ENCODE assay signal across 17 cellular contexts in genomic region chr15:25796395-25796794, GRCh38.
"Had no signal": no experiment of that assay in that cellular context is flagged by ENCODE, and none has a peak within 500 bp of the region (broad histone marks: within the 10 kb centered on the region; RNA-seq: fewer than 3 reads in every experiment).

No MANE protein-coding gene starts in this region.

- H3K27ac Mint-ChIP-seq: activated naive CD8-positive, alpha-beta T cell treated with anti-CD3 and anti-CD28 coated beads for 36 hours; T-helper 2 cell treated with Interferon-gamma antibody and Interleukin-4, amounts not matched to agents 5 μg/mL and 100 μg/mL, for 36 hours had no signal

- H3K4me3 Mint-ChIP-seq: activated naive CD8-positive, alpha-beta T cell treated with anti-CD3 and anti-CD28 coated beads for 36 hours; activated T-cell treated with anti-CD3 and anti-CD28 coated beads, Interleukin-2, amount 50 U/mL, for 4 hours; brain; T-helper 2 cell treated with Interferon-gamma antibody and Interleukin-4, amounts not matched to agents 5 μg/mL and 100 μg/mL, for 36 hours had no signal

- H3K36me3 Mint-ChIP-seq: brain had no signal

- ATAC-seq: activated T-cell treated with anti-CD3 and anti-CD28 coated beads, Interleukin-2, amount 50 U/mL, for 4 hours had no signal

- H3K36me3 ChIP-seq: neutrophil, upper lobe of left lung had no signal

- H3K27ac ChIP-seq: neutrophil, upper lobe of left lung had no signal

- H3K9me3 Mint-ChIP-seq: activated naive CD8-positive, alpha-beta T cell treated with anti-CD3 and anti-CD28 coated beads for 36 hours; activated T-cell treated with anti-CD3 and anti-CD28 coated beads, Interleukin-2, amount 50 U/mL, for 4 hours; naive thymus-derived CD4-positive, alpha-beta T cell; T-helper 2 cell treated with Interferon-gamma antibody and Interleukin-4, amounts not matched to agents 5 μg/mL and 100 μg/mL, for 36 hours had no signal

- H3K4me3 ChIP-seq: upper lobe of left lung had no signal

- H3K9me3 ChIP-seq: neutrophil, upper lobe of left lung had no signal

- H3K27me3 Mint-ChIP-seq: activated naive CD8-positive, alpha-beta T cell treated with anti-CD3 and anti-CD28 coated beads for 36 hours; brain; naive thymus-derived CD4-positive, alpha-beta T cell had no signal

- H3K27me3 ChIP-seq: upper lobe of left lung had no signal

- DNase-seq: activated CD4-positive, alpha-beta T cell treated with anti-CD3 and anti-CD28 coated beads, Interleukin-2, amount 50 U/mL, for 1 hour; activated naive CD8-positive, alpha-beta T cell treated with anti-CD3 and anti-CD28 coated beads for 36 hours; activated T-cell treated with anti-CD3 and anti-CD28 coated beads, Interleukin-2, amount 50 U/mL, for 4 hours; amygdala; central memory CD4-positive, alpha-beta T cell; effector memory CD4-positive, alpha-beta T cell; naive thymus-derived CD4-positive, alpha-beta T cell; small intestine; stimulated activated CD4-positive, alpha-beta T cell treated with anti-CD3 and anti-CD28 coated beads, Interleukin-4, amount 100 ng/mL, for 4 hours; stimulated activated CD8-positive, alpha-beta memory T cell treated with anti-CD3 and anti-CD28 coated beads, Interleukin-4, amount 100 ng/mL, for 48 hours; stimulated activated naive CD4-positive, alpha-beta T cell treated with Interleukin-2 at 50 U/mL for 16 hours; substantia nigra; SW 1271 had no signal
